ENCODE assay signal across 1 cellular context in genomic region chr1:19368050-19368449, GRCh38.
TF ChIP-seq lines count a peak whose summit lies in the region.

No MANE protein-coding gene starts in this region.

TF ChIP-seq in endothelial cell of umbilical vein, 7 proteins besides CTCF, POLR2A, EP300 and RAD21:
- TF ChIP-seq MYC (IDR thresholded peaks at IDR 0.05; ENCODE audit: low read depth, low read length): no peak
- no peak for TF ChIP-seq FOS (IDR thresholded peaks at IDR 0.05; ENCODE audit: borderline replicate concordance, insufficient read depth, low read length)
- TF ChIP-seq EZH2 (IDR thresholded peaks at IDR 0.05; ENCODE audit: borderline replicate concordance, low read depth, low read length, severe bottlenecking): no peak
- TF ChIP-seq POLR2AphosphoS5 (IDR thresholded peaks at IDR 0.05; ENCODE audit: insufficient read depth, low read depth, low read length): no peak
- TF ChIP-seq MAX (IDR thresholded peaks at IDR 0.05; ENCODE audit: insufficient read depth, insufficient read length): no peak
- no peak for TF ChIP-seq GATA2 (IDR thresholded peaks at IDR 0.05; ENCODE audit: insufficient read depth, insufficient read length, low read depth, low read length)
